Comparison of ENCODE assay signal across 7 cellular contexts in the genomic region with DNA sequence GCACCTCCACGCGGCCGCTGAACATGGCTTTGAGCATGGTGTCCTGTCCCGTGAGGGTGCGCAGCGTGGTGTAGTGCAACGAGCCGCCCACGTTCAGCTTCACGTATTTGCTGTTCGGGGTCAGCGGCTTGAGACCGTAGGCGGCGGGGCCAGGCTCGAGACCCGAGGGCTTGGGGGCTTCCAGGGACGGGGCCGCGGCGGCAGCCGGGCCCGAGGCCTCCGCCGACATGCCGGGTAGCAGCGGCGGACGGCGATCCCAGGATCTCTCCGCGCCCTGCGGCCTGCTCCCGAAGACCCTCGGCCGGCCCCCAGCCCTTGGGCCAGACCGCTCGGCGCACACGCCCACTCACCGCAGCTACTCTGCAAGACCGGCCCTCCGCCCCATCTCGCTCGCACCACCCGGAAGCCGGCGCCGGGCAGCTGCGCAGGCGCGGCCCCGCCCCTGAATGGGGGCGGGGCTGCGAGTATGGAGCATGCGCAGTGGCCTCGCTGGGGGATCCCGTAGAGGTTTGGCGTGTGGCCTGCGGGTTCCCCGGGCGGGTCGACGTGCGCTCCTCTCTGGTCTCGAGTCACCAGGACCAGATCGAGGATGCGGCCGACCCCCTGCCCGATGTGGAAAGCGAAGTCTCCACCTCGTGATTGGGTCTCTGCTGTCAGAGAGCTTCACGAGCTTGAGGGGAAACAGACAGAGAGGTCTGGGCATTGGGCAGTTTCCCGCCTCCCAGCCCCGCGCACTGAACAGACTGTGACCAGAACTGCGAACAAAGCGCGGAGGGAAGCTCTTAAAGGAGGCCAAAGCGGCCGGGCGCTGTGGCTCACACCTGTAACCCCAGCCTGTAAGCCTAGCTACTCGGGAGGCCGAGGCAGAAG. TPM values are rescaled to one million over a fixed set of nuclear protein-coding genes. Genes with fewer than 3 reads are reported as not detected.
A peak's percentile ranks its signal among the peaks of the same experiment; 100 is the strongest.
DNase-seq lines count a peak whose midpoint lies in the region; ATAC-seq and TF ChIP-seq lines count a peak whose summit lies in the region.

A gene with protein sequence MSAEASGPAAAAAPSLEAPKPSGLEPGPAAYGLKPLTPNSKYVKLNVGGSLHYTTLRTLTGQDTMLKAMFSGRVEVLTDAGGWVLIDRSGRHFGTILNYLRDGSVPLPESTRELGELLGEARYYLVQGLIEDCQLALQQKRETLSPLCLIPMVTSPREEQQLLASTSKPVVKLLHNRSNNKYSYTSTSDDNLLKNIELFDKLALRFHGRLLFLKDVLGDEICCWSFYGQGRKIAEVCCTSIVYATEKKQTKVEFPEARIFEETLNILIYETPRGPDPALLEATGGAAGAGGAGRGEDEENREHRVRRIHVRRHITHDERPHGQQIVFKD (minus strand): TSS at position 422 of the 870 bp plus-strand sequence. CDS start 193 bp downstream, at position 229.

- TF ChIP-seq POLR2A in GM18505 (IDR thresholded peaks at IDR 0.05; ENCODE audit: borderline replicate concordance, extremely low read depth, insufficient read depth, insufficient read length): peak; percentile 84

- intact Hi-C loops in sciatic nerve (cut with DNase I): loop anchor here (10.0 kb wide), 1 partner anchor 79 kb away; no protein-coding TSS in a partner anchor

- ATAC-seq in GM18505 (IDR thresholded peaks at IDR 0.05; ENCODE audit: unreplicated experiment) (peak; percentile 86), HG02943 (IDR thresholded peaks at IDR 0.05; ENCODE audit: low read depth, unreplicated experiment) (peak; percentile 85), sciatic nerve (peak; percentile 99)

- peak; percentile 79 to 90 for DNase-seq in NCI-H1930 (lab: John Stamatoyannopoulos, UW)
- peak; percentile 84 for DNase-seq in T1000 (lab: John Stamatoyannopoulos, UW)
- DNase-seq in astrocyte of the hippocampus (ENCODE audit: low read depth, low spot score): peak; percentile 94
- DNase-seq in hypothalamus (lab: John Stamatoyannopoulos, UW): peak; percentile 56 to 94 (median 83)
- DNase-seq in sciatic nerve (ENCODE audit: low spot score): peak; percentile 91

RNA-seq across cellular contexts. Expression of the gene that starts here (rescaled TPM):
- total RNA-seq in sciatic nerve: 30.4 TPM

Comparison
In these comparisons a context has a peak if more than half of its experiments do, and no peak if none do; other contexts are left out.
1. Peak in every context shown above with its lines: DNase-seq and ATAC-seq.